In genomic region chr3:79517766-79518413, GRCh38 we compare ENCODE assay signal across 10 cellular contexts.
DNase-seq lines count a peak whose midpoint lies in the region; ATAC-seq and TF ChIP-seq lines count a peak whose summit lies in the region.
"Had no signal": no experiment of that assay in that cellular context is flagged by ENCODE, and none has a peak within 500 bp of the region (broad histone marks: within the 10 kb centered on the region; RNA-seq: fewer than 3 reads in every experiment).

No MANE protein-coding gene starts in this region.

- in situ Hi-C loops in HAP-1 (cut with MboI; ENCODE audit: low sequenced_read_pairs) = loop anchor here (25.0 kb wide), 1 partner anchor 1169 kb away; no protein-coding TSS in a partner anchor

- no peak for DNase-seq in AG09319 (ENCODE audit: extremely low read depth, low read depth)
- DNase-seq in HAP-1 (ENCODE audit: low spot score in 2 of 2) = peak; percentile 64 to 66
- DNase-seq in SK-N-DZ (ENCODE audit: low spot score) = peak; percentile 35
- peak; percentile 67 for DNase-seq in inferior parietal cortex (ENCODE audit: extremely low spot score)
- no peak for DNase-seq in GM19240 (ENCODE audit: insufficient read length, low spot score)
- no peak for DNase-seq in OCI-M2 (lab: John Stamatoyannopoulos, UW; ENCODE audit: unreplicated experiment)
- DNase-seq: activated CD8-positive, alpha-beta memory T cell treated with anti-CD3 and anti-CD28 coated beads, Interleukin-2, amount 50 U/mL, for 4 hours; pancreas had no signal

- peak; percentile 69 for TF ChIP-seq CTCF in AG09319 (IDR thresholded peaks at IDR 0.05; ENCODE audit: low read depth, low read length)

- peaks cover 36% of the 10 kb centered on the region for H3K4me1 ChIP-seq in HAP-1
- H3K4me1 ChIP-seq: pancreas had no signal

- ATAC-seq in GM18498 (IDR thresholded peaks at IDR 0.05; ENCODE audit: unreplicated experiment) (no peak), HG03460 (IDR thresholded peaks at IDR 0.05; ENCODE audit: unreplicated experiment) (no peak)

- no peak overlapping the region for H3K4me3 ChIP-seq in HAP-1
- H3K4me3 ChIP-seq: pancreas had no signal

- no peaks in the 10 kb centered on the region for H3K27me3 ChIP-seq in HAP-1 (ENCODE audit: low read depth)

- H3K36me3 ChIP-seq in HAP-1 (replicated peaks) = no peaks in the 10 kb centered on the region
- H3K36me3 ChIP-seq: pancreas had no signal

- no peaks in the 10 kb centered on the region for H3K9me3 ChIP-seq in HAP-1
- H3K9me3 ChIP-seq: pancreas had no signal

Comparison
In these comparisons a context has a peak if more than half of its experiments do, and no peak if none do; other contexts are left out.
1. DNase-seq: peak in HAP-1 (2 of 2), SK-N-DZ (single experiment) and inferior parietal cortex (single experiment); none in AG09319 (single experiment), GM19240 (single experiment) and OCI-M2 (single experiment).